Comparison of ENCODE assay signal across 19 cellular contexts in the genomic region with DNA sequence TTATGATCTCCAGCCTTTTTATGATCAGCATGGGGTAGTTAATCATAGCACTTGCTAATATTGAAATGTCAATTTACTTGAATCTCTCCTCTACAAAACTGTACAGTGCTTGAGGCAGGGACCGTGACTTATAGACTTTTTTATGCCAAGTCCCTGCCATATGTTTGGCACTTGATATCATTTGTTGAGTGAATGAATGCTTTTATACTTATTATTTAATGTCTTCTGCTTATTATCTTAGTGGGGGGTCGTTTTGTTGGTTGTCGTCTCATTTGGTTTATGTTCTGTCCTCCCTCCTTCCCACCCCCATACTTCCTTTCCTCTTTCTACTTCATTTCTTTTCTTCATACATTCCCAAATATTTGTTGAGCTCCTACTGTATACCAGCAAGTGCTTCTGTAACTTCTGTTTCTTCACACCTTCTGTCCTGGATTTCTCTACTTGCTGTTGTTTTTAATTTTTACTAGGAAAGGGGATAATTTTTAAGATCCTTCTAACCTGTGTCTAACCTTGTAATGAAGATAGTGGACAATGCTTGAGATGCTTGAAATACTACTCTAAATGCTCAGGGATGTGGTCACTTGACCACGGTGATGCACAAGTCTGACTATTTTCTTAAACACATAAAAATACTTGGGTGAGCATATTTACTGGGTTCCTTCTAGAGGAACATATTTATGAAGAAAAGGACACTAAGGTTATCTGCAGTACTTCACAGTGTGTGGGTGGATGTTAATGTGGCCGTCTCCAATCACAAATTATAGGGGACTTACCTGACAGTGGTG.
DNase-seq lines count a peak whose midpoint lies in the region; ATAC-seq and TF ChIP-seq lines count a peak whose summit lies in the region.
"Had no signal": no experiment of that assay in that cellular context is flagged by ENCODE, and none has a peak within 500 bp of the region (broad histone marks: within the 10 kb centered on the region; RNA-seq: fewer than 3 reads in every experiment).

No MANE protein-coding gene starts in this region.

- WGBS in upper lobe of left lung, 2 donors = 80 to 84% methylated on average over 5 of the region's 5 CpGs

- DNase-seq in AG10803 (ENCODE audit: low read depth) = peak; percentile 40
- peak; percentile 47 for DNase-seq in astrocyte of the hippocampus (ENCODE audit: low read depth, low spot score)
- DNase-seq in non-pigmented ciliary epithelial cell (ENCODE audit: low read depth) = peak; percentile 4
- no peak for DNase-seq in upper lobe of left lung
- no peak for DNase-seq in omental fat pad (ENCODE audit: low spot score)
- no peak for DNase-seq in posterior vena cava (ENCODE audit: low spot score)
- DNase-seq: ACHN, DMS53, H9, KBM-7, NCI-H1092 treated with DMSO at 0.1 percent for 48 hours, NCI-H1436 treated with DMSO at 0.1 percent for 48 hours, NCI-H2029, NCI-H2227 treated with DMSO at 0.1 percent for 48 hours, NCI-H510A treated with DMSO at 0.1 percent for 48 hours, OCI-M1, SJCRH30 had no signal

- POLR2A ChIA-PET in HEK293 (lab: Yijun Ruan, JAX) = no interaction called here

- H3K4me3 ChIP-seq in AG10803 (ENCODE audit: low read length) = no peak overlapping the region
- H3K4me3 ChIP-seq in HEK293 (ENCODE audit: low read depth, low read length) = no peak overlapping the region
- H3K4me3 ChIP-seq in upper lobe of left lung = no peak overlapping the region
- H3K4me3 ChIP-seq: SJCRH30 had no signal

- ATAC-seq in upper lobe of left lung (ENCODE audit: low FRiP score in 2 of 2) = no peak
- ATAC-seq in omental fat pad (ENCODE audit: low FRiP score) = no peak

- H3K27me3 ChIP-seq in upper lobe of left lung = no peaks in the 10 kb centered on the region
- H3K27me3 ChIP-seq: SJCRH30 had no signal

- H3K27ac ChIP-seq in HEK293 (ENCODE audit: extremely low read depth, low read depth, low read length) = no peak overlapping the region
- no peak overlapping the region for H3K27ac ChIP-seq in upper lobe of left lung
- H3K27ac ChIP-seq: C4-2B, SJCRH30 had no signal

- TF ChIP-seq EP300 in upper lobe of left lung (IDR thresholded peaks at IDR 0.05) = no peak

- H3K9me3 ChIP-seq in HEK293 (ENCODE audit: control insufficient read depth, insufficient read depth, low read depth, low read length) = no peaks in the 10 kb centered on the region
- H3K9me3 ChIP-seq in upper lobe of left lung = no peaks in the 10 kb centered on the region
- H3K9me3 ChIP-seq: SJCRH30 had no signal

- H3K4me1 ChIP-seq in HEK293 (ENCODE audit: control insufficient read depth, insufficient read depth, low read length) = no peaks in the 10 kb centered on the region
- H3K4me1 ChIP-seq in upper lobe of left lung = no peaks in the 10 kb centered on the region
- H3K4me1 ChIP-seq: SJCRH30 had no signal

- intact Hi-C loops in posterior vena cava (cut with DNase I) = no loop called here

- TF ChIP-seq CTCF in AG10803 (conservative IDR thresholded peaks at IDR 0.05; ENCODE audit: low read length) = no peak
- no peak for TF ChIP-seq CTCF in HEK293 (tag by site-specific recombination; IDR thresholded peaks at IDR 0.05)
- no peak for TF ChIP-seq CTCF in upper lobe of left lung (IDR thresholded peaks at IDR 0.05)
- no peak for TF ChIP-seq CTCF in omental fat pad (IDR thresholded peaks at IDR 0.05)

- CTCF ChIA-PET in HEK293 (lab: Yijun Ruan, JAX) = no interaction called here

- TF ChIP-seq POLR2A in upper lobe of left lung (IDR thresholded peaks at IDR 0.05) = no peak

- H3K36me3 ChIP-seq in HEK293 (ENCODE audit: control insufficient read depth in 2 of 2, insufficient read depth in 1 of 2, low read length in 2 of 2) (no peaks in the 10 kb centered on the region), upper lobe of left lung (no peaks in the 10 kb centered on the region)
- H3K36me3 ChIP-seq: SJCRH30 had no signal

TF ChIP-seq in HEK293, 187 proteins besides CTCF, POLR2A, EP300 and RAD21:
- TF ChIP-seq WT1 (tag by site-specific recombination; IDR thresholded peaks at IDR 0.05) (no peak), ZNF660 (tag by site-specific recombination; IDR thresholded peaks at IDR 0.05) (no peak), FEZF1 (tag by site-specific recombination; IDR thresholded peaks at IDR 0.05) (0 out of 2 replicates have a peak, but pooled peaks have one; percentile 30)
- TF ChIP-seq, protein P1, sequence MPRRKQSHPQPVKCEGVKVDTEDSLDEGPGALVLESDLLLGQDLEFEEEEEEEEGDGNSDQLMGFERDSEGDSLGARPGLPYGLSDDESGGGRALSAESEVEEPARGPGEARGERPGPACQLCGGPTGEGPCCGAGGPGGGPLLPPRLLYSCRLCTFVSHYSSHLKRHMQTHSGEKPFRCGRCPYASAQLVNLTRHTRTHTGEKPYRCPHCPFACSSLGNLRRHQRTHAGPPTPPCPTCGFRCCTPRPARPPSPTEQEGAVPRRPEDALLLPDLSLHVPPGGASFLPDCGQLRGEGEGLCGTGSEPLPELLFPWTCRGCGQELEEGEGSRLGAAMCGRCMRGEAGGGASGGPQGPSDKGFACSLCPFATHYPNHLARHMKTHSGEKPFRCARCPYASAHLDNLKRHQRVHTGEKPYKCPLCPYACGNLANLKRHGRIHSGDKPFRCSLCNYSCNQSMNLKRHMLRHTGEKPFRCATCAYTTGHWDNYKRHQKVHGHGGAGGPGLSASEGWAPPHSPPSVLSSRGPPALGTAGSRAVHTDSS (tag by site-specific recombination; IDR thresholded peaks at IDR 0.05) = no peak
- TF ChIP-seq, protein P2, sequence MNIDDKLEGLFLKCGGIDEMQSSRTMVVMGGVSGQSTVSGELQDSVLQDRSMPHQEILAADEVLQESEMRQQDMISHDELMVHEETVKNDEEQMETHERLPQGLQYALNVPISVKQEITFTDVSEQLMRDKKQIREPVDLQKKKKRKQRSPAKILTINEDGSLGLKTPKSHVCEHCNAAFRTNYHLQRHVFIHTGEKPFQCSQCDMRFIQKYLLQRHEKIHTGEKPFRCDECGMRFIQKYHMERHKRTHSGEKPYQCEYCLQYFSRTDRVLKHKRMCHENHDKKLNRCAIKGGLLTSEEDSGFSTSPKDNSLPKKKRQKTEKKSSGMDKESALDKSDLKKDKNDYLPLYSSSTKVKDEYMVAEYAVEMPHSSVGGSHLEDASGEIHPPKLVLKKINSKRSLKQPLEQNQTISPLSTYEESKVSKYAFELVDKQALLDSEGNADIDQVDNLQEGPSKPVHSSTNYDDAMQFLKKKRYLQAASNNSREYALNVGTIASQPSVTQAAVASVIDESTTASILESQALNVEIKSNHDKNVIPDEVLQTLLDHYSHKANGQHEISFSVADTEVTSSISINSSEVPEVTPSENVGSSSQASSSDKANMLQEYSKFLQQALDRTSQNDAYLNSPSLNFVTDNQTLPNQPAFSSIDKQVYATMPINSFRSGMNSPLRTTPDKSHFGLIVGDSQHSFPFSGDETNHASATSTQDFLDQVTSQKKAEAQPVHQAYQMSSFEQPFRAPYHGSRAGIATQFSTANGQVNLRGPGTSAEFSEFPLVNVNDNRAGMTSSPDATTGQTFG (tag by site-specific recombination; IDR thresholded peaks at IDR 0.05; ENCODE audit: borderline replicate concordance) = no peak
- TF ChIP-seq, protein P3, sequence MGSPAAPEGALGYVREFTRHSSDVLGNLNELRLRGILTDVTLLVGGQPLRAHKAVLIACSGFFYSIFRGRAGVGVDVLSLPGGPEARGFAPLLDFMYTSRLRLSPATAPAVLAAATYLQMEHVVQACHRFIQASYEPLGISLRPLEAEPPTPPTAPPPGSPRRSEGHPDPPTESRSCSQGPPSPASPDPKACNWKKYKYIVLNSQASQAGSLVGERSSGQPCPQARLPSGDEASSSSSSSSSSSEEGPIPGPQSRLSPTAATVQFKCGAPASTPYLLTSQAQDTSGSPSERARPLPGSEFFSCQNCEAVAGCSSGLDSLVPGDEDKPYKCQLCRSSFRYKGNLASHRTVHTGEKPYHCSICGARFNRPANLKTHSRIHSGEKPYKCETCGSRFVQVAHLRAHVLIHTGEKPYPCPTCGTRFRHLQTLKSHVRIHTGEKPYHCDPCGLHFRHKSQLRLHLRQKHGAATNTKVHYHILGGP (tag by site-specific recombination; IDR thresholded peaks at IDR 0.05) = no peak

Comparison
In these comparisons a context has a peak if more than half of its experiments do, and no peak if none do; other contexts are left out.
1. DNase-seq: peak in AG10803 (single experiment), astrocyte of the hippocampus (single experiment) and non-pigmented ciliary epithelial cell (single experiment); none in upper lobe of left lung (0 of 2), omental fat pad (single experiment) and posterior vena cava (single experiment).